ENCODE assay signal across 8 cellular contexts in genomic region chr19:11356074-11356397, GRCh38. TPM values are rescaled to one million over a fixed set of nuclear protein-coding genes. Genes with fewer than 3 reads are reported as not detected.
DNase-seq lines count a peak whose midpoint lies in the region; ATAC-seq lines count a peak whose summit lies in the region.

No MANE protein-coding gene starts in this region.

- H3K36me3 ChIP-seq in muscle layer of duodenum (ENCODE audit: control insufficient read depth in 1 of 2, insufficient read depth in 2 of 2, low read length in 2 of 2), result peaks cover 8 to 17% of the 10 kb centered on the region in 2 donors

- peaks cover 26% of the 10 kb centered on the region for H3K27me3 Mint-ChIP-seq in central memory CD8-positive, alpha-beta T cell

- no peaks in the 10 kb centered on the region for H3K9me3 ChIP-seq in right cardiac atrium (ENCODE audit: control insufficient read depth, low read length)
- no peaks in the 10 kb centered on the region for H3K9me3 ChIP-seq in muscle layer of duodenum (ENCODE audit: control insufficient read depth in 1 of 2, low read length in 2 of 2)

- DNase-seq in right cardiac atrium (no peak), left cardiac atrium (no peak), GM19238 (ENCODE audit: insufficient read length, low spot score) (no peak), left lobe of liver (ENCODE audit: low spot score) (no peak), NCI-H2227 (lab: John Stamatoyannopoulos, UW; ENCODE audit: unreplicated experiment) (no peak), NCI-H446 treated with DMSO at 0.1 percent for 48 hours (lab: John Stamatoyannopoulos, UW) (no peak)
- DNase-seq in central memory CD8-positive, alpha-beta T cell (ENCODE audit: low spot score in 2 of 2), result no peak

- H3K36me3 Mint-ChIP-seq in central memory CD8-positive, alpha-beta T cell (ENCODE audit: insufficient read depth), result no peaks in the 10 kb centered on the region

- H3K27ac ChIP-seq in right cardiac atrium (ENCODE audit: low read length) (no peak overlapping the region), muscle layer of duodenum (ENCODE audit: low read length) (no peak overlapping the region)

- no peak for ATAC-seq in right cardiac atrium
- no peak for ATAC-seq in left cardiac atrium
- ATAC-seq in central memory CD8-positive, alpha-beta T cell (replicated peaks; ENCODE audit: extremely low read depth, poor library complexity, severe bottlenecking), result peak; percentile 30
- no peak for ATAC-seq in left lobe of liver

- H3K4me1 Mint-ChIP-seq in central memory CD8-positive, alpha-beta T cell, result peaks cover 20% of the 10 kb centered on the region

- 81% methylated on average over 6 of the region's 6 CpGs for WGBS in right cardiac atrium

- H3K9me3 Mint-ChIP-seq in central memory CD8-positive, alpha-beta T cell, result no peaks in the 10 kb centered on the region

- intact Hi-C loops in right cardiac atrium (cut with DNase I), result no loop called here
- intact Hi-C loops in left cardiac atrium (cut with DNase I), result no loop called here

- H3K4me3 ChIP-seq in right cardiac atrium (ENCODE audit: low read length) (peak overlapping the region; percentile 83), muscle layer of duodenum (ENCODE audit: low read depth in 1 of 2, low read length in 2 of 2) (peak overlapping the region; percentile 73)

- peak overlapping the region; percentile 74 for H3K4me3 Mint-ChIP-seq in central memory CD8-positive, alpha-beta T cell

- H3K27me3 ChIP-seq in right cardiac atrium (ENCODE audit: control insufficient read depth, insufficient read depth) (no peaks in the 10 kb centered on the region), muscle layer of duodenum (ENCODE audit: low read depth, low read length) (no peaks in the 10 kb centered on the region)

- peaks cover 10% of the 10 kb centered on the region for H3K4me1 ChIP-seq in right cardiac atrium (ENCODE audit: control insufficient read depth, insufficient read depth, low read length)
- H3K4me1 ChIP-seq in muscle layer of duodenum (ENCODE audit: control insufficient read depth in 1 of 2, insufficient read depth in 2 of 2, low read length in 2 of 2), result peaks cover 0 to 15% of the 10 kb centered on the region in 2 donors

- peak overlapping the region; percentile 11 for H3K27ac Mint-ChIP-seq in central memory CD8-positive, alpha-beta T cell (ENCODE audit: low read depth)

RNA-seq across cellular contexts. Expression of gene PLPPR2, which starts 0.8 kb away (rescaled TPM):
- total RNA-seq in right cardiac atrium, result 10 to 100 TPM; 23.2 to 32.1 (median 26.3) TPM
- 19.7 TPM for polyA plus RNA-seq in right cardiac atrium
- 10 to 100 TPM; 23.5 to 28.3 TPM for total RNA-seq in left cardiac atrium
- total RNA-seq in left lobe of liver, result 8.8 TPM

RNA-seq across cellular contexts. Expression of gene CCDC159, which starts 9.7 kb away (rescaled TPM):
- total RNA-seq in right cardiac atrium (10 to 100 TPM; 16.7 to 26.5 (median 24.9) TPM), left cardiac atrium (10 to 100 TPM; 16.4 to 20.0 TPM), left lobe of liver (25.6 TPM)
- 34.2 TPM for polyA plus RNA-seq in right cardiac atrium

RNA-seq across cellular contexts. Expression of gene TMEM205, which starts 10.0 kb away (rescaled TPM):
- 100 to 1,000 TPM in 2 of 4 donors, 10 to 100 TPM in 2; 92.9 to 105 (median 98.1) TPM for total RNA-seq in right cardiac atrium
- polyA plus RNA-seq in right cardiac atrium, result 149 TPM
- 10 to 100 TPM; 89.9 to 96.6 TPM for total RNA-seq in left cardiac atrium
- total RNA-seq in left lobe of liver, result 154 TPM

RNA-seq across cellular contexts. Expression of gene RAB3D, which starts 16.6 kb away (rescaled TPM):
- total RNA-seq in right cardiac atrium (10 to 100 TPM; 12.2 to 12.7 (median 12.3) TPM), left cardiac atrium (10 to 100 TPM; 12.2 to 14.2 TPM), left lobe of liver (3.3 TPM)
- 4.1 TPM for polyA plus RNA-seq in right cardiac atrium

RNA-seq across cellular contexts. Expression of gene SWSAP1, which starts 18.4 kb away (rescaled TPM):
- total RNA-seq in right cardiac atrium (1 to 10 TPM; 1.0 to 1.9 (median 1.3) TPM), left cardiac atrium (1 to 10 TPM; 1.3 to 1.5 TPM), left lobe of liver (2.6 TPM)
- polyA plus RNA-seq in right cardiac atrium, result 1.9 TPM
